Comparison of ENCODE assay signal across 8 cellular contexts in the genomic region with DNA sequence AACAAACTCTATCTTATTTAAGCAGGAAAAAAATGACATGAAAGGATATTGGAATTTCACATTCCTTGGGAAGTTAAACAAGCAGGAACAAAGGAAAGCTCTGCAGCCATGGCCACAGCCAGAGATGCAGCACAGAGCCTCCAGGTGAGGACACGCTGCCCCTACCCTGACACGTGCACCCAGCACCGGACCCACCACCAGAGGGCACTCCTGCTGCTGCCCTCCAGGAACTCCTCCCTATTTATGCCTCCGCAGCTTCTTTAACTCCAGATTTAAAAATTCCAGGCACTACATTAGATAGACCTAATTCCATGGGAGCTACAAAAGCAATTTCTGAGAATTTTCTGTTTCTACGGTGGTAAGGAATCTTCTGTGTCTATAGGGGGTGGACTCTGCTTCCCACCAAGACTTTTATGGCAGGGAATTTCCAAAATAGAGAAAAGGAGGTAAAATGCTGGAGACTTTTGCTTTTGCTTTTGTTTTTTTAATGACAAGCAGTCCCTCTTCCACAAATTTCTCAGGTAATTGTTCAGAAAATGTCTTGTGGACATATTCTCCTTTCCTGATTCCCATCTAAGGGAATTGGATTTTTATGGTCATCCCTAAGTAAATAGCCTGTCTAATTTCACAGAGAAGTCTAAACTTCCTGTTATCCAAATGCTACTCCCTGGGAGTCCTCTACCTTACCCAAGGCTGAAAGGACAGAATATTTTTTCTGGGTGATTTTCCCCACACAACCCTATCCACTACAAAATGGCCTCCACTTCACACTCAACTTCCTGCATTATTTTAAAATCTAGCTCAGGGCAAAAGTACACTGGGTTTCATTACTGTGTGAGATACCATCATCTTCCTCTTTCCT.
DNase-seq lines count a peak whose midpoint lies in the region; ATAC-seq and TF ChIP-seq lines count a peak whose summit lies in the region.

No MANE protein-coding gene starts in this region.

- TF ChIP-seq POLR2A in NB4 (IDR thresholded peaks at IDR 0.05; ENCODE audit: extremely low read depth, insufficient read length) (no peak), testis (IDR thresholded peaks at IDR 0.05) (no peak)

- DNase-seq in DMS53 (lab: John Stamatoyannopoulos, UW) (peak; percentile 81), NB4 (ENCODE audit: low read depth) (peak; percentile 59), colonic mucosa (peak; percentile 82), mucosa of descending colon (peak; percentile 80 to 92 (median 87)), testis (peak; percentile 70)
- peak; percentile 46 to 53 for DNase-seq in activated CD4-positive, alpha-beta T cell treated with anti-CD3 and anti-CD28 coated beads for 24 hours (ENCODE audit: low read depth in 2 of 2)

- peak; percentile 92 for ATAC-seq in GM21576 (IDR thresholded peaks at IDR 0.05; ENCODE audit: unreplicated experiment)
- peak; percentile 96 for ATAC-seq in mucosa of descending colon
- no peak for ATAC-seq in GM19467 (IDR thresholded peaks at IDR 0.05; ENCODE audit: unreplicated experiment)

- intact Hi-C loops in colonic mucosa (cut with DNase I) (loop anchor here (10.0 kb wide), 1 partner anchor 124 kb away; no protein-coding TSS in a partner anchor), mucosa of descending colon (cut with DNase I, micrococcal nuclease) (no loop called here), testis (cut with DNase I; ENCODE audit: low total_unique reads) (no loop called here)

- H3K9me3 ChIP-seq in colonic mucosa (no peaks in the 10 kb centered on the region), mucosa of descending colon (no peaks in the 10 kb centered on the region), testis (no peaks in the 10 kb centered on the region)

- H3K36me3 ChIP-seq in colonic mucosa (no peaks in the 10 kb centered on the region), mucosa of descending colon (ENCODE audit: low read depth) (no peaks in the 10 kb centered on the region), testis (ENCODE audit: low read depth, missing control alignments) (no peaks in the 10 kb centered on the region)

- TF ChIP-seq CTCF in NB4 (IDR thresholded peaks at IDR 0.05; ENCODE audit: low read depth, low read length) (peak; percentile 85), colonic mucosa (IDR thresholded peaks at IDR 0.05) (peak; percentile 84), mucosa of descending colon (IDR thresholded peaks at IDR 0.05) (peak; percentile 77), testis (IDR thresholded peaks at IDR 0.05) (peak in 2 of 3 experiments; percentile 28 to 53)

- no peaks in the 10 kb centered on the region for H3K27me3 ChIP-seq in colonic mucosa
- H3K27me3 ChIP-seq in testis, result no peaks in the 10 kb centered on the region

- 54% methylated on average over 5 of the region's 5 CpGs for WGBS in testis, 2 donors

- H3K4me1 ChIP-seq in colonic mucosa, result no peaks in the 10 kb centered on the region
- H3K4me1 ChIP-seq in mucosa of descending colon (ENCODE audit: low read depth), result peaks cover 24% of the 10 kb centered on the region
- no peaks in the 10 kb centered on the region for H3K4me1 ChIP-seq in testis

- no peak overlapping the region for H3K9ac ChIP-seq in colonic mucosa (ENCODE audit: low read depth in 2 of 2, low read length in 2 of 2)

- H3K27ac ChIP-seq in colonic mucosa (peak overlapping the region; percentile 52), testis (no peak overlapping the region)

- H3K4me3 ChIP-seq in NB4 (ENCODE audit: low read depth, low read length) (no peak overlapping the region), colonic mucosa (no peak overlapping the region), mucosa of descending colon (no peak overlapping the region), testis (no peak overlapping the region)
